ENCODE assay signal across 12 cellular contexts in the genomic region with DNA sequence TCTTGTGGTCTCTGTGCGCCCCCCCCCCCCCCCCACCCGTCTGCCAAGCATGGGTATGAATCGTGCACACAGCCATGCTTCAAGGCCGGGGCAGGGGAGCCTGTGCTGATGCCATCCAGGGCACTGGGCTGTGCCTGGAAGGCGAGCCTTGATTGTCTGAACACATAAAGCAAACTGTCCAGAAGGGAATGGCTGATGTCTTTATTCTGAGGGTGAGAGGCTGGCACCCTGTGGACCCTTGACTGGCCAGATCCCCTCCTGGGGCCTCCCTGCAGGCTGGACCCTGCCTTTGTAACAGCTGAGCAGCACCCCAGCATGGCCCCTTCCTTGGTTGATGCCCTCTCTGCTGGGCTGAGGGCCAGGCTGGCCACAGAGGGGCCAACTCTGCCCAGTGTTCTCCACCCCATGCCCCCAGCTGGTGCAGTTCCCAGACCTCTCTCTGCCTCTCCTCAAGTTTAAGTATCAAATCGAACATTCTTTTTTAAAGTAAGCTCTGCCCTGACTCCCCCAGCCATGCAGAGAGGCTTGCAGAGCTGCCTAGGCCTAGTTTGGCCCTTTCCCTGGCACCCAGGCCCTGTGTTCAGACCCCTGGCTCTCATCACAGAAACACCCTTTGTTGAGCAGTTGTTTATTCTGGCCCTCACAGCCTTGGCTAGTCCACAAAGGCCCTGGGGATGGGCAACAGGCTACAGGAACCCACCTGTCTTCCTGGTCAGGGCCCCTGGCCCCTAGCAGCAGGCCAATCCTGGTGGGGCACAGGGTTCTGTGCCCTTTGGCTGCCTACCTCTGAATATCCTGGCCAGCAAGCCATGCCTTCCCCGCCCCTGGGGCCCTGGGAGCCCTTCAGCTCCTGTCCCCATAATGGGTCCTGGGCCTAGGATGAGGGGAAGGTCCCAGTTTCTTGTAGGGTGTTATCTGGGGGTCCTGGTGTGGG. TPM values are rescaled to one million over a fixed set of nuclear protein-coding genes. Genes with fewer than 3 reads are reported as not detected.
A peak's percentile ranks its signal among the peaks of the same experiment; 100 is the strongest.
DNase-seq lines count a peak whose midpoint lies in the region; ATAC-seq and TF ChIP-seq lines count a peak whose summit lies in the region.
"Had no signal": no experiment of that assay in that cellular context is flagged by ENCODE, and none has a peak within 500 bp of the region (broad histone marks: within the 10 kb centered on the region; RNA-seq: fewer than 3 reads in every experiment).

No MANE protein-coding gene starts in this region.

- no peaks in the 10 kb centered on the region for H3K9me3 ChIP-seq in CD4-positive, CD25-positive, alpha-beta regulatory T cell (ENCODE audit: control insufficient read depth in 2 of 2, low read length in 2 of 2)
- no peaks in the 10 kb centered on the region for H3K9me3 ChIP-seq in HEK293 (ENCODE audit: control insufficient read depth, insufficient read depth, low read depth, low read length)
- no peaks in the 10 kb centered on the region for H3K9me3 ChIP-seq in MG63
- H3K9me3 ChIP-seq: heart left ventricle had no signal

- TF ChIP-seq CTCF in HEK293 (tag by site-specific recombination; IDR thresholded peaks at IDR 0.05), result no peak

- peak overlapping the region; percentile 52 for H3K27ac ChIP-seq in CD4-positive, CD25-positive, alpha-beta regulatory T cell (ENCODE audit: insufficient read depth, low read length, poor library complexity, severe bottlenecking)
- no peak overlapping the region; the same call in 1 of the 2 replicates for H3K27ac ChIP-seq in HEK293 (ENCODE audit: extremely low read depth, low read depth, low read length)

- peaks cover 35% of the 10 kb centered on the region for H3K4me1 ChIP-seq in CD4-positive, CD25-positive, alpha-beta regulatory T cell (ENCODE audit: control insufficient read depth, insufficient read depth, low read length, poor library complexity, severe bottlenecking)
- no peaks in the 10 kb centered on the region for H3K4me1 ChIP-seq in HEK293 (ENCODE audit: control insufficient read depth, insufficient read depth, low read length)

- H3K4me3 ChIP-seq in CD4-positive, CD25-positive, alpha-beta regulatory T cell (ENCODE audit: low read depth, low read length), result no peak overlapping the region
- H3K4me3 ChIP-seq in HEK293 (ENCODE audit: low read depth, low read length) (no peak overlapping the region), MG63 (no peak overlapping the region)
- H3K4me3 ChIP-seq: heart left ventricle, smooth muscle cell had no signal

- peaks cover 15% of the 10 kb centered on the region for H3K36me3 Mint-ChIP-seq in CD4-positive, CD25-positive, alpha-beta regulatory T cell
- peaks cover 32% of the 10 kb centered on the region for H3K36me3 Mint-ChIP-seq in activated naive CD8-positive, alpha-beta T cell treated with anti-CD3 and anti-CD28 coated beads for 36 hours

- H3K4me3 Mint-ChIP-seq in CD4-positive, CD25-positive, alpha-beta regulatory T cell, result peak overlapping the region in 3 of 4 donors; percentile 13 to 67 (median 52)
- H3K4me3 Mint-ChIP-seq in activated naive CD8-positive, alpha-beta T cell treated with anti-CD3 and anti-CD28 coated beads for 36 hours, result peak overlapping the region; percentile 47

- no peak for ATAC-seq in CD4-positive, CD25-positive, alpha-beta regulatory T cell (ENCODE audit: low read depth in 2 of 2)

- H3K27me3 Mint-ChIP-seq in CD4-positive, CD25-positive, alpha-beta regulatory T cell, result no peaks in the 10 kb centered on the region
- no peaks in the 10 kb centered on the region for H3K27me3 Mint-ChIP-seq in activated naive CD8-positive, alpha-beta T cell treated with anti-CD3 and anti-CD28 coated beads for 36 hours

- POLR2A ChIA-PET in HEK293 (lab: Yijun Ruan, JAX), result interaction anchor here (0.7 to 1.5 kb wide), 5 partner anchors 10 to 146 kb away, joined by 3 to 6 read pairs (median 4); a partner anchor contains a TSS

- no peaks in the 10 kb centered on the region for H3K9me3 Mint-ChIP-seq in CD4-positive, CD25-positive, alpha-beta regulatory T cell
- no peaks in the 10 kb centered on the region for H3K9me3 Mint-ChIP-seq in activated naive CD8-positive, alpha-beta T cell treated with anti-CD3 and anti-CD28 coated beads for 36 hours

- CTCF ChIA-PET in HEK293 (lab: Yijun Ruan, JAX), result interaction anchor here (0.6 to 1.1 kb wide), 4 partner anchors 16 to 173 kb away, joined by 3 to 5 read pairs (median 4); no protein-coding TSS in a partner anchor

- H3K36me3 ChIP-seq in CD4-positive, CD25-positive, alpha-beta regulatory T cell (ENCODE audit: control insufficient read depth, insufficient read depth, low read length), result peaks cover 37% of the 10 kb centered on the region
- H3K36me3 ChIP-seq in HEK293 (ENCODE audit: control insufficient read depth in 2 of 2, insufficient read depth in 1 of 2, low read length in 2 of 2), result peaks cover 4 to 93% of the 10 kb centered on the region in 2 experiments; a peak in 2 of 3 replicates
- peaks cover 80% of the 10 kb centered on the region for H3K36me3 ChIP-seq in MG63

- peaks cover 0 to 27% (median 14%) of the 10 kb centered on the region in 4 donors for H3K4me1 Mint-ChIP-seq in CD4-positive, CD25-positive, alpha-beta regulatory T cell
- H3K4me1 Mint-ChIP-seq in activated naive CD8-positive, alpha-beta T cell treated with anti-CD3 and anti-CD28 coated beads for 36 hours, result peaks cover 38% of the 10 kb centered on the region

- no peaks in the 10 kb centered on the region for H3K27me3 ChIP-seq in CD4-positive, CD25-positive, alpha-beta regulatory T cell (ENCODE audit: control insufficient read depth, insufficient read depth, low read length)
- H3K27me3 ChIP-seq in MG63, result no peaks in the 10 kb centered on the region
- H3K27me3 ChIP-seq: heart left ventricle had no signal

- peak overlapping the region in 2 of 3 donors; percentile 20 to 76 for H3K27ac Mint-ChIP-seq in CD4-positive, CD25-positive, alpha-beta regulatory T cell
- H3K27ac Mint-ChIP-seq in activated naive CD8-positive, alpha-beta T cell treated with anti-CD3 and anti-CD28 coated beads for 36 hours, result peak overlapping the region; percentile 97

- no peak for DNase-seq in CD4-positive, CD25-positive, alpha-beta regulatory T cell
- no peak for DNase-seq in activated naive CD8-positive, alpha-beta T cell treated with anti-CD3 and anti-CD28 coated beads for 36 hours
- DNase-seq in midbrain (lab: John Stamatoyannopoulos, UW) (peak; percentile 39), CD1c-positive myeloid dendritic cell (ENCODE audit: extremely low spot score) (no peak), islet precursor cell (no peak), MG63 (no peak)
- no peak for DNase-seq in stimulated activated CD4-positive, alpha-beta T cell treated with anti-CD3 and anti-CD28 coated beads, Interleukin-2, amount 100 ng/mL, for 24 hours
- DNase-seq: Calu3 had no signal

TF ChIP-seq in HEK293, 187 proteins besides CTCF, POLR2A, EP300 and RAD21 (continues in another document):
- TF ChIP-seq, protein P1, sequence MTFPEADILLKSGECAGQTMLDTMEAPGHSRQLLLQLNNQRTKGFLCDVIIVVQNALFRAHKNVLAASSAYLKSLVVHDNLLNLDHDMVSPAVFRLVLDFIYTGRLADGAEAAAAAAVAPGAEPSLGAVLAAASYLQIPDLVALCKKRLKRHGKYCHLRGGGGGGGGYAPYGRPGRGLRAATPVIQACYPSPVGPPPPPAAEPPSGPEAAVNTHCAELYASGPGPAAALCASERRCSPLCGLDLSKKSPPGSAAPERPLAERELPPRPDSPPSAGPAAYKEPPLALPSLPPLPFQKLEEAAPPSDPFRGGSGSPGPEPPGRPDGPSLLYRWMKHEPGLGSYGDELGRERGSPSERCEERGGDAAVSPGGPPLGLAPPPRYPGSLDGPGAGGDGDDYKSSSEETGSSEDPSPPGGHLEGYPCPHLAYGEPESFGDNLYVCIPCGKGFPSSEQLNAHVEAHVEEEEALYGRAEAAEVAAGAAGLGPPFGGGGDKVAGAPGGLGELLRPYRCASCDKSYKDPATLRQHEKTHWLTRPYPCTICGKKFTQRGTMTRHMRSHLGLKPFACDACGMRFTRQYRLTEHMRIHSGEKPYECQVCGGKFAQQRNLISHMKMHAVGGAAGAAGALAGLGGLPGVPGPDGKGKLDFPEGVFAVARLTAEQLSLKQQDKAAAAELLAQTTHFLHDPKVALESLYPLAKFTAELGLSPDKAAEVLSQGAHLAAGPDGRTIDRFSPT (tag by site-specific recombination; IDR thresholded peaks at IDR 0.05), result peak; percentile 73; the same call in 1 of the 2 replicates
- TF ChIP-seq ZNF426 (tag by site-specific recombination; IDR thresholded peaks at IDR 0.05) (no peak), ZBTB20 (tag by site-specific recombination; IDR thresholded peaks at IDR 0.05) (peak; percentile 39; the same call in 1 of the 2 replicates), GLIS2 (tag by site-specific recombination; IDR thresholded peaks at IDR 0.05) (peak; percentile 40; the same call in 1 of the 2 replicates), ZNF561 (tag by site-specific recombination; IDR thresholded peaks at IDR 0.05; ENCODE audit: borderline replicate concordance) (no peak), ZXDB (tag by site-specific recombination; IDR thresholded peaks at IDR 0.05) (no peak)

RNA-seq across cellular contexts. Expression of a gene that starts 3.9 kb away (rescaled TPM):
- 67.2 TPM for total RNA-seq in CD4-positive, CD25-positive, alpha-beta regulatory T cell
- 10 to 100 TPM; 80.7 to 93.9 (median 90.2) TPM for polyA plus RNA-seq in CD4-positive, CD25-positive, alpha-beta regulatory T cell
- total RNA-seq in activated naive CD8-positive, alpha-beta T cell treated with anti-CD3 and anti-CD28 coated beads for 36 hours, result 100 to 1,000 TPM; 492 to 506 TPM
- total RNA-seq in MG63 (2014; rRNA removed; shearing (Covaris generic); ENCODE audit: low replicate concordance), result 841 and 1,160 TPM in 2 replicates

RNA-seq across cellular contexts. Expression of a gene that starts 5.1 kb away (rescaled TPM):
- total RNA-seq in CD4-positive, CD25-positive, alpha-beta regulatory T cell, result 75.2 TPM
- polyA plus RNA-seq in CD4-positive, CD25-positive, alpha-beta regulatory T cell, result 10 to 100 TPM; 24.5 to 30.2 (median 28.1) TPM
- total RNA-seq in activated naive CD8-positive, alpha-beta T cell treated with anti-CD3 and anti-CD28 coated beads for 36 hours, result 100 to 1,000 TPM; 124 to 139 TPM
- 39.4 and 43.4 TPM in 2 replicates for total RNA-seq in MG63 (2014; rRNA removed; shearing (Covaris generic); ENCODE audit: low replicate concordance)

RNA-seq across cellular contexts. Expression of a gene that starts 19.6 kb away (rescaled TPM):
- 76.7 TPM for total RNA-seq in CD4-positive, CD25-positive, alpha-beta regulatory T cell
- polyA plus RNA-seq in CD4-positive, CD25-positive, alpha-beta regulatory T cell, result 1 to 10 TPM; 1.2 to 4.3 (median 1.6) TPM
- total RNA-seq in activated naive CD8-positive, alpha-beta T cell treated with anti-CD3 and anti-CD28 coated beads for 36 hours, result 10 to 100 TPM; 63.4 to 66.6 TPM
- 1.4 and 9.6 TPM in 2 replicates for total RNA-seq in MG63 (2014; rRNA removed; shearing (Covaris generic); ENCODE audit: low replicate concordance)

RNA-seq across cellular contexts. Expression of a gene that starts 31.9 kb away (rescaled TPM):
- total RNA-seq in CD4-positive, CD25-positive, alpha-beta regulatory T cell, result 41.1 TPM
- polyA plus RNA-seq in CD4-positive, CD25-positive, alpha-beta regulatory T cell, result 1 to 10 TPM; 2.7 to 6.6 (median 4.5) TPM
- 10 to 100 TPM; 42.6 to 47.0 TPM for total RNA-seq in activated naive CD8-positive, alpha-beta T cell treated with anti-CD3 and anti-CD28 coated beads for 36 hours
- total RNA-seq in MG63 (2014; rRNA removed; shearing (Covaris generic); ENCODE audit: low replicate concordance), result 16.3 and 31.0 TPM in 2 replicates

RNA-seq across cellular contexts. Expression of a gene that starts 38.9 kb away (rescaled TPM):
- total RNA-seq in CD4-positive, CD25-positive, alpha-beta regulatory T cell, result 0.44 TPM
- polyA plus RNA-seq in CD4-positive, CD25-positive, alpha-beta regulatory T cell, result not detected
- not detected for total RNA-seq in activated naive CD8-positive, alpha-beta T cell treated with anti-CD3 and anti-CD28 coated beads for 36 hours
- not detected in 2 replicates for total RNA-seq in MG63 (2014; rRNA removed; shearing (Covaris generic); ENCODE audit: low replicate concordance)
- total RNA-seq: Calu3, NCI-H460, smooth muscle cell had no signal
- polyA plus RNA-seq: smooth muscle cell had no signal
